In the genomic region with DNA sequence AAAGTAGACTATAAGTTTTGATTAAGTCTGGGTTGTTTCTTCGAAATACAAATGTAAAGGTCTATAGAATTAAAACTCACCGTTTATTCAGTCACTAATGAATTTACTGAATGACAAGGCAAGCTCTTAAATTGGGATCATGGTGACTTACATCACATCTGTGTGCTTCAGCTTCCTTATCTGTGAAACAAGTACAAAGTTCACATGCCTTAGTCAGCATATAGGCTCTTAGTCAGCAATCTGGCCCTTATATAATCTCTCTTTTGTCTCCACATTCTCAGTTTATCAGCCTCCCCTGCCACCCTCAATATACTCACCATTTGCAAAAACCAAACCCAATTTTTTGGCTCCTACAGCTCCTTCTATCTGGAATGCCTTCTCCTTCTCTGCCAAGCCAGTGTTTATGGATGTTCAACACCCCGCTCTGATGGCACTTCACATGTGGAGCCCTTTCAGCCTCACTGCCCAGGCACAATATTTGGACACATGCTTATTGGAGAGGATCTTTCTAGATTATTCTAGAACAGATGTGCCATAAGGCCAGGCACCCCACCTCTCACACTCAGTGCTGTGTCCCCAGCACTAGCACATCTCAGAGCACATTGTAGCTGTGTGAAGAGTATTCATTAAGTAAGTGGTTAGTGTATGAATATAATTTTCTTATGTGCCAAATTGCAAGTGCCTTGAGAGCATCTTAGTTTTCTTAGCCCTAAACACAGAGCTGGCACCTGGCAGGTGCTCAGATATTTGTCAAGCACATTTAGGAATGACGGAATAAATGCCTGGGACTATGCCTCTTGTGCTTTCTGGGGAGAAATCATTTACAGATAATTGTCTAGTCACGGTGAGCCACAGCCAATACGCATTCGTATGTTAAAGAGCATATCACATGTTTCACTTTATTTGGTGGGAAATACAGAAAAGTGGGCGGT, we compare ENCODE assay signal across 15 cellular contexts. TPM values are rescaled to one million over a fixed set of nuclear protein-coding genes. Genes with fewer than 3 reads are reported as not detected.
DNase-seq lines count a peak whose midpoint lies in the region; ATAC-seq and TF ChIP-seq lines count a peak whose summit lies in the region.
"Had no signal": no experiment of that assay in that cellular context is flagged by ENCODE, and none has a peak within 500 bp of the region (broad histone marks: within the 10 kb centered on the region; RNA-seq: fewer than 3 reads in every experiment).

No MANE protein-coding gene starts in this region.

- no peaks in the 10 kb centered on the region for H3K36me3 ChIP-seq in Caco-2 (ENCODE audit: control insufficient read depth, insufficient read depth, low read length)
- no peaks in the 10 kb centered on the region for H3K36me3 ChIP-seq in HUES48 (ENCODE audit: control insufficient read depth, insufficient read depth, low read length)
- H3K36me3 ChIP-seq: BLaER1 treated with 17β-estradiol and CSF1 and Interleukin-3, amounts not matched to agents 10 nM and 100 nM; uterus had no signal

- POLR2A ChIA-PET in Caco-2 (lab: Charles Lee) = interaction anchor here (1.0 to 1.2 kb wide), 2 partner anchors 9 to 269 kb away, joined by 4 to 8 read pairs; partner anchors contain the start of gene CBLL1
- POLR2A ChIA-PET in activated CD8-positive, alpha-beta T cell treated with anti-CD3 and anti-CD28 coated beads, Interleukin-2, amount 10 ng/mL, durations not matched to agents 7 days and 5 days (lab: Charles Lee) = no interaction called here

- H3K9me3 ChIP-seq in Caco-2 (no peaks in the 10 kb centered on the region), HUES48 (ENCODE audit: control insufficient read depth, insufficient read depth, low read length) (no peaks in the 10 kb centered on the region)
- H3K9me3 ChIP-seq: BLaER1 treated with 17β-estradiol and CSF1 and Interleukin-3, amounts not matched to agents 10 nM and 100 nM; uterus had no signal

- no peak overlapping the region for H3K9ac ChIP-seq in HUES48 (ENCODE audit: low read depth, low read length)
- H3K9ac ChIP-seq: BLaER1 treated with 17β-estradiol and CSF1 and Interleukin-3, amounts not matched to agents 10 nM and 100 nM had no signal

- H3K4me1 ChIP-seq in Caco-2 (peaks cover 87% of the 10 kb centered on the region), HUES48 (ENCODE audit: control insufficient read depth, insufficient read depth, low read length) (no peaks in the 10 kb centered on the region)
- H3K4me1 ChIP-seq: uterus had no signal

- H3K27ac ChIP-seq in HUES48 (ENCODE audit: low read depth, low read length) = peak overlapping the region; percentile 46
- H3K27ac ChIP-seq: BLaER1 treated with 17β-estradiol and CSF1 and Interleukin-3, amounts not matched to agents 10 nM and 100 nM; uterus had no signal

- intact Hi-C loops in Caco-2 (cut with micrococcal nuclease; ENCODE audit: unreplicated experiment) = loop anchor here (1.0 to 10.0 kb wide), 3 partner anchors 8 to 512 kb away; partner anchors contain the start of gene PNPLA8
- intact Hi-C loops in left ventricle myocardium superior (cut with micrococcal nuclease) = loop anchor here (10.0 kb wide), 1 partner anchor 538 kb away; the partner anchor contains the start of gene GPR22

- no peaks in the 10 kb centered on the region for H3K9me3 Mint-ChIP-seq in Caco-2 (ENCODE audit: unreplicated experiment)
- H3K9me3 Mint-ChIP-seq in activated CD8-positive, alpha-beta T cell treated with anti-CD3 and anti-CD28 coated beads, Interleukin-2, amount 10 ng/mL, durations not matched to agents 7 days and 5 days (ENCODE audit: insufficient read depth) = no peaks in the 10 kb centered on the region
- H3K9me3 Mint-ChIP-seq: GM23338, immature natural killer cell, nephron had no signal

- peak overlapping the region; percentile 7 for H3K4me3 Mint-ChIP-seq in Caco-2 (ENCODE audit: unreplicated experiment)
- no peak overlapping the region for H3K4me3 Mint-ChIP-seq in activated CD8-positive, alpha-beta T cell treated with anti-CD3 and anti-CD28 coated beads, Interleukin-2, amount 10 ng/mL, durations not matched to agents 7 days and 5 days
- H3K4me3 Mint-ChIP-seq: GM23338, immature natural killer cell, nephron had no signal

- H3K4me1 Mint-ChIP-seq in Caco-2 (ENCODE audit: low read depth, unreplicated experiment) = peaks cover 41% of the 10 kb centered on the region
- peaks cover 4% of the 10 kb centered on the region for H3K4me1 Mint-ChIP-seq in activated CD8-positive, alpha-beta T cell treated with anti-CD3 and anti-CD28 coated beads, Interleukin-2, amount 10 ng/mL, durations not matched to agents 7 days and 5 days (ENCODE audit: low read depth)
- H3K4me1 Mint-ChIP-seq: GM23338 had no signal

- no peaks in the 10 kb centered on the region for H3K27me3 Mint-ChIP-seq in Caco-2 (ENCODE audit: insufficient read depth, unreplicated experiment)
- peaks cover 17% of the 10 kb centered on the region for H3K27me3 Mint-ChIP-seq in activated CD8-positive, alpha-beta T cell treated with anti-CD3 and anti-CD28 coated beads, Interleukin-2, amount 10 ng/mL, durations not matched to agents 7 days and 5 days (ENCODE audit: low read depth)

- BruUV-seq in Caco-2 (replicated peaks; lab: Mats Ljungman, UMichigan) = TSS peak; percentile 70

- H3K27me3 ChIP-seq in Caco-2 (replicated peaks; ENCODE audit: control insufficient read depth, insufficient read depth, low read length) (no peaks in the 10 kb centered on the region), HUES48 (ENCODE audit: control insufficient read depth, insufficient read depth, low read length) (peaks cover 8% of the 10 kb centered on the region)
- H3K27me3 ChIP-seq: BLaER1 treated with 17β-estradiol and CSF1 and Interleukin-3, amounts not matched to agents 10 nM and 100 nM; uterus had no signal

- ATAC-seq in left ventricle myocardium superior (peak; percentile 55), GM18907 (IDR thresholded peaks at IDR 0.05; ENCODE audit: unreplicated experiment) (no peak)
- no peak for ATAC-seq in activated CD8-positive, alpha-beta T cell treated with anti-CD3 and anti-CD28 coated beads, Interleukin-2, amount 10 ng/mL, durations not matched to agents 7 days and 5 days
- ATAC-seq: GM23338 had no signal

- H3K36me3 Mint-ChIP-seq in Caco-2 (ENCODE audit: insufficient read depth, unreplicated experiment) = peaks cover 5% of the 10 kb centered on the region
- H3K36me3 Mint-ChIP-seq in activated CD8-positive, alpha-beta T cell treated with anti-CD3 and anti-CD28 coated beads, Interleukin-2, amount 10 ng/mL, durations not matched to agents 7 days and 5 days (ENCODE audit: low read depth) = no peaks in the 10 kb centered on the region
- H3K36me3 Mint-ChIP-seq: immature natural killer cell had no signal

- H3K4me3 ChIP-seq in Caco-2 (ENCODE audit: low read depth, low read length) = no peak overlapping the region
- no peak overlapping the region for H3K4me3 ChIP-seq in HUES48 (ENCODE audit: low read depth, low read length)
- H3K4me3 ChIP-seq: BLaER1 treated with 17β-estradiol and CSF1 and Interleukin-3, amounts not matched to agents 10 nM and 100 nM; GM23338; uterus had no signal

- CTCF ChIA-PET in Caco-2 (lab: Charles Lee) = interaction anchor here (1.0 kb wide), 1 partner anchor 138 kb away, joined by 4 read pairs; no protein-coding TSS in a partner anchor
- CTCF ChIA-PET in activated CD8-positive, alpha-beta T cell treated with anti-CD3 and anti-CD28 coated beads, Interleukin-2, amount 10 ng/mL, durations not matched to agents 7 days and 5 days (lab: Charles Lee) = no interaction called here

- no peak for TF ChIP-seq CTCF in Caco-2 (IDR thresholded peaks at IDR 0.05; ENCODE audit: insufficient read depth in 1 of 2, low read depth in 1 of 2, low read length in 1 of 2, severe bottlenecking in 1 of 2, unreplicated experiment in 1 of 2)

- DNase-seq in Caco-2 (peak; percentile 52 to 79), amniotic epithelial cell (ENCODE audit: low read depth) (peak; percentile 83), left ventricle myocardium superior (no peak), NCI-H524 treated with DMSO at 0.1 percent for 48 hours (lab: John Stamatoyannopoulos, UW) (no peak)
- DNase-seq in activated CD8-positive, alpha-beta T cell treated with anti-CD3 and anti-CD28 coated beads, Interleukin-2, amount 10 ng/mL, durations not matched to agents 7 days and 5 days = no peak
- no peak for DNase-seq in activated CD8-positive, alpha-beta memory T cell treated with anti-CD3 and anti-CD28 coated beads, Interleukin-2, amount 50 U/mL, for 48 hours
- DNase-seq: amniotic stem cell; immature natural killer cell; stimulated activated CD8-positive, alpha-beta memory T cell treated with anti-CD3 and anti-CD28 coated beads, Interleukin-4, amount 100 ng/mL, for 48 hours; uterus had no signal

- H3K27ac Mint-ChIP-seq in Caco-2 (ENCODE audit: unreplicated experiment) = peak overlapping the region; percentile 52
- H3K27ac Mint-ChIP-seq in activated CD8-positive, alpha-beta T cell treated with anti-CD3 and anti-CD28 coated beads, Interleukin-2, amount 10 ng/mL, durations not matched to agents 7 days and 5 days = no peak overlapping the region
- H3K27ac Mint-ChIP-seq: GM23338, immature natural killer cell had no signal

RNA-seq across cellular contexts. Expression of gene LAMB1, which starts 9.8 kb away (rescaled TPM):
- total RNA-seq in Caco-2 (2022) = 418 and 431 TPM in 2 replicates
- total RNA-seq in left ventricle myocardium superior = 56.1 TPM
- total RNA-seq in activated CD8-positive, alpha-beta T cell treated with anti-CD3 and anti-CD28 coated beads, Interleukin-2, amount 10 ng/mL, durations not matched to agents 7 days and 5 days = not detected

Comparison
In these comparisons a context has a peak if more than half of its experiments do, and no peak if none do; other contexts are left out.
1. DNase-seq: peak in Caco-2 (2 of 2) and amniotic epithelial cell (single experiment); none in left ventricle myocardium superior (single experiment), activated CD8-positive, alpha-beta T cell treated with anti-CD3 and anti-CD28 coated beads, Interleukin-2, amount 10 ng/mL, durations not matched to agents 7 days and 5 days (single experiment), NCI-H524 treated with DMSO at 0.1 percent for 48 hours (single experiment) and activated CD8-positive, alpha-beta memory T cell treated with anti-CD3 and anti-CD28 coated beads, Interleukin-2, amount 50 U/mL, for 48 hours (single experiment).
2. RNA of gene LAMB1, which starts 9.8 kb away (total RNA-seq): 418 to 431 TPM in Caco-2 and 56.1 TPM in left ventricle myocardium superior (single experiment); not detected in activated CD8-positive, alpha-beta T cell treated with anti-CD3 and anti-CD28 coated beads, Interleukin-2, amount 10 ng/mL, durations not matched to agents 7 days and 5 days; every median in the first group is over 10 times any median in the second.